8 cellular contexts compared by ENCODE assay signal in the genomic region with DNA sequence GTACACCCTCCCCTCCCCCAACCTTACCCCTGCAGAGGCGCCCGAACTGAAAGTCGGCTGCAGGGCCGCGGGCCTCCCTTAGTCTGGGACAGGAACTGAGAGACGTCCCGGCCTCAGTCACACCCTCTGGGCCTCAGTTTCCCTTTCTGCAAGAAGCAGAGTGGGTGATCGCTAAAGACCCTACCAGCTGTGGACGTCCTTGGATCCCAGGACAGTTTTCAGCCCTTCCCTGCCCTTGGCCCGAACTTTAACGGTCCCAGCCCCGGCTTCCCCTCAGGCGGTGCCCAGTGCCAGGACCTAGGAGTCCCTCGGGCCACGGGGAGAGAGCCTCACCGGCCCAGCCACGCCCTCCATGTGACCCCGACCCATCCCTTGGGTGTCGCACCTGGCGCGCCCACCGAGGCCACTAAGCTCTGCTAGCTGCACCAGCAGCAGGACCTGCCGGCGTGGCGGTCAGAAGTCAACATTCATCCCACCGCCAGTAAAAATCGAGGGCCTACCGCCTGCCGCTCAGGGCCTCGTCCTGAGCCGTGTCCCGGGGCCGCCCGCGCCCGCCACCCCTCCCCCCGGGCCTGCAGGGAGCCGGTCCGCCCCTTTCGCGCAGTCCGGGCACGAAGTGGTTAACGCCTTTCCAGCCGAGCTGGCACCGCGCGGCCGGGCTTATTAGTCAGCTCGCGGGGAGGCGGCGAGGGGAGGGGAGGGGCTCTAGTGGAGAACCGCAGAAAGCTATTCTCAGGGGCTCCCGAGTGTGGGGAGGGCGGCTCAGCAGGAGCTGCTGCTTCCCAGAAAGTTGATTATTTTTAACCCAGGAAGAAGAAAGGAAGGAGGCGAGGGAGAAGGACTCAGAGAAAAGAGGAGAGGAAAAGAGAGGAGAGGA.
A peak's percentile ranks its signal among the peaks of the same experiment; 100 is the strongest.
DNase-seq lines count a peak whose midpoint lies in the region; ATAC-seq and TF ChIP-seq lines count a peak whose summit lies in the region.

No MANE protein-coding gene starts in this region.

- peaks cover 24% of the 10 kb centered on the region for H3K4me1 Mint-ChIP-seq in activated naive CD4-positive, alpha-beta T cell treated with anti-CD3 and anti-CD28 coated beads, Interleukin-2, amount 50 U/mL, for 24 hours
- H3K4me1 Mint-ChIP-seq in stimulated activated naive CD8-positive, alpha-beta T cell treated with anti-CD3 and anti-CD28 coated beads, Interleukin-15, amount 100 ng/mL, for 72 hours = peaks cover 51% of the 10 kb centered on the region

- H3K27me3 Mint-ChIP-seq in activated naive CD4-positive, alpha-beta T cell treated with anti-CD3 and anti-CD28 coated beads, Interleukin-2, amount 50 U/mL, for 24 hours = no peaks in the 10 kb centered on the region
- H3K27me3 Mint-ChIP-seq in stimulated activated naive CD8-positive, alpha-beta T cell treated with anti-CD3 and anti-CD28 coated beads, Interleukin-15, amount 100 ng/mL, for 72 hours = no peaks in the 10 kb centered on the region

- no peaks in the 10 kb centered on the region for H3K9me3 Mint-ChIP-seq in activated naive CD4-positive, alpha-beta T cell treated with anti-CD3 and anti-CD28 coated beads, Interleukin-2, amount 50 U/mL, for 24 hours
- H3K9me3 Mint-ChIP-seq in stimulated activated naive CD8-positive, alpha-beta T cell treated with anti-CD3 and anti-CD28 coated beads, Interleukin-15, amount 100 ng/mL, for 72 hours = no peaks in the 10 kb centered on the region

- H3K9ac ChIP-seq in neuronal stem cell (ENCODE audit: low read depth, low read length, poor library complexity) = peak overlapping the region; percentile 92

- H2AFZ ChIP-seq in neuronal stem cell (ENCODE audit: low read length) = peak overlapping the region; percentile 66

- H3K79me1 ChIP-seq in neuronal stem cell (ENCODE audit: low read depth, low read length) = no peaks in the 10 kb centered on the region

- TF ChIP-seq CTCF in gastroesophageal sphincter (IDR thresholded peaks at IDR 0.05) = peak in 1 of 4 experiments; percentile 9

- no peak overlapping the region for H3K14ac ChIP-seq in neuronal stem cell (ENCODE audit: low read length)

- peak overlapping the region; percentile 52 for H4K8ac ChIP-seq in neuronal stem cell (ENCODE audit: low read depth, low read length)

- H3K18ac ChIP-seq in neuronal stem cell (ENCODE audit: low read length) = peak overlapping the region; percentile 95

- peak overlapping the region; percentile 82 for H2BK15ac ChIP-seq in neuronal stem cell (ENCODE audit: low read length)

- H3K36me3 ChIP-seq in gastroesophageal sphincter (peaks cover 0 to 17% of the 10 kb centered on the region in 2 donors), neuronal stem cell (replicated peaks in 1 of 2; ENCODE audit: control insufficient read depth in 2 of 2, insufficient read depth in 2 of 2, low read length in 2 of 2) (peaks cover 0 to 12% of the 10 kb centered on the region in 2 donors)

- H3K27ac Mint-ChIP-seq in activated naive CD4-positive, alpha-beta T cell treated with anti-CD3 and anti-CD28 coated beads, Interleukin-2, amount 50 U/mL, for 24 hours = peak overlapping the region; percentile 96
- H3K27ac Mint-ChIP-seq in stimulated activated naive CD8-positive, alpha-beta T cell treated with anti-CD3 and anti-CD28 coated beads, Interleukin-15, amount 100 ng/mL, for 72 hours = peak overlapping the region; percentile 62 to 93

- peak overlapping the region; percentile 71 for H2AK5ac ChIP-seq in neuronal stem cell (ENCODE audit: low read depth, low read length)

- H3K36me3 Mint-ChIP-seq in activated naive CD4-positive, alpha-beta T cell treated with anti-CD3 and anti-CD28 coated beads, Interleukin-2, amount 50 U/mL, for 24 hours = no peaks in the 10 kb centered on the region

- H4K91ac ChIP-seq in neuronal stem cell (ENCODE audit: low read depth, low read length, poor library complexity) = peak overlapping the region; percentile 98

- peak overlapping the region; percentile 83 for H3K4me3 Mint-ChIP-seq in activated naive CD4-positive, alpha-beta T cell treated with anti-CD3 and anti-CD28 coated beads, Interleukin-2, amount 50 U/mL, for 24 hours
- peak overlapping the region; percentile 82 to 84 for H3K4me3 Mint-ChIP-seq in stimulated activated naive CD8-positive, alpha-beta T cell treated with anti-CD3 and anti-CD28 coated beads, Interleukin-15, amount 100 ng/mL, for 72 hours

- no peaks in the 10 kb centered on the region for H3K27me3 ChIP-seq in gastroesophageal sphincter
- peaks cover 0 to 13% (median 0%) of the 10 kb centered on the region in 3 experiments for H3K27me3 ChIP-seq in neuronal stem cell (ENCODE audit: control insufficient read depth in 3 of 3, insufficient read depth in 3 of 3, low read depth in 1 of 3, low read length in 3 of 3)

- peak overlapping the region; percentile 67 for H2BK12ac ChIP-seq in neuronal stem cell (ENCODE audit: low read length)

- peak overlapping the region; percentile 14 for H3K23ac ChIP-seq in neuronal stem cell (ENCODE audit: low read depth, low read length, poor library complexity)

- H3K4me2 ChIP-seq in neuronal stem cell (ENCODE audit: insufficient read depth, low read length, poor library complexity, severe bottlenecking) = peak overlapping the region; percentile 90

- H3K9me3 ChIP-seq in gastroesophageal sphincter (no peaks in the 10 kb centered on the region), neuronal stem cell (replicated peaks in 1 of 2; ENCODE audit: control insufficient read depth in 2 of 2, insufficient read depth in 1 of 2, low read depth in 1 of 2, low read length in 2 of 2) (no peaks in the 10 kb centered on the region)

- TF ChIP-seq EP300 in gastroesophageal sphincter (IDR thresholded peaks at IDR 0.05) = no peak

- peak overlapping the region; percentile 69 for H2BK5ac ChIP-seq in neuronal stem cell (ENCODE audit: low read length)

- 0% methylated on average over 6 to 8 of the region's 57 CpGs for WGBS in gastroesophageal sphincter (ENCODE audit: low coverage in 1 of 2), 2 donors
- no CpG with 5 or more reads among the region's 57 CpGs for WGBS in neuronal stem cell (ENCODE audit: extremely low coverage in 2 of 2, insufficient read length in 2 of 2, insufficient replicate concordance in 1 of 2), 2 donors

- peak overlapping the region; percentile 87 for H2BK120ac ChIP-seq in neuronal stem cell (ENCODE audit: low read depth, low read length)

- H3K4me3 ChIP-seq in gastroesophageal sphincter (peak overlapping the region; percentile 72 to 79), neuronal stem cell (ENCODE audit: low read length in 2 of 2) (peak overlapping the region; percentile 17 to 51)

- DNase-seq in COR-L47 (lab: John Stamatoyannopoulos, UW) = peak; percentile 91
- peak; percentile 65 for DNase-seq in KG1 (lab: John Stamatoyannopoulos, UW)
- DNase-seq in SK-N-DZ (ENCODE audit: low spot score) = peak; percentile 92
- DNase-seq in neuronal stem cell (ENCODE audit: low spot score) = peak; percentile 94
- DNase-seq in stimulated activated naive CD8-positive, alpha-beta T cell treated with anti-CD3 and anti-CD28 coated beads, Interleukin-15, amount 100 ng/mL, for 72 hours = peak; percentile 71 to 82

- ATAC-seq in gastroesophageal sphincter (peak; percentile 83), HG03457 (IDR thresholded peaks at IDR 0.05; ENCODE audit: unreplicated experiment) (no peak)
- peak; percentile 85 for ATAC-seq in stimulated activated naive CD8-positive, alpha-beta T cell treated with anti-CD3 and anti-CD28 coated beads, Interleukin-15, amount 100 ng/mL, for 72 hours

- H3K27ac ChIP-seq in gastroesophageal sphincter (peak overlapping the region; percentile 83 to 100 (median 100)), neuronal stem cell (replicated peaks; ENCODE audit: low read length) (peak overlapping the region; percentile 91)

- H3K4ac ChIP-seq in neuronal stem cell (ENCODE audit: low read length) = no peak overlapping the region

- H3K4me1 ChIP-seq in gastroesophageal sphincter = peaks cover 3 to 96% (median 59%) of the 10 kb centered on the region in 3 donors
- H3K4me1 ChIP-seq in neuronal stem cell (ENCODE audit: control insufficient read depth in 2 of 2, insufficient read depth in 1 of 2, low read depth in 1 of 2, low read length in 2 of 2) = peaks cover 45 to 65% of the 10 kb centered on the region in 2 donors

- peak; percentile 67 to 75 for TF ChIP-seq POLR2A in gastroesophageal sphincter (IDR thresholded peaks at IDR 0.05)
